21 cellular contexts compared by ENCODE assay signal in genomic region chr9:24846248-24846912, GRCh38.
DNase-seq lines count a peak whose midpoint lies in the region; ATAC-seq and TF ChIP-seq lines count a peak whose summit lies in the region.
"Had no signal": no experiment of that assay in that cellular context is flagged by ENCODE, and none has a peak within 500 bp of the region (broad histone marks: within the 10 kb centered on the region; RNA-seq: fewer than 3 reads in every experiment).

No MANE protein-coding gene starts in this region.

- no peaks in the 10 kb centered on the region for H3K36me3 Mint-ChIP-seq in CD14-positive monocyte
- no peaks in the 10 kb centered on the region for H3K36me3 Mint-ChIP-seq in activated T-helper 2 cell treated with anti-CD3 and anti-CD28 coated beads, Interferon-gamma antibody, Interleukin-2, Interleukin-4, amounts not matched to agents 10 μg/mL and 5 μg/mL and 100 μg/mL, durations not matched to agents 14 hours and 24 hours and 36 hours (ENCODE audit: low read depth)
- H3K36me3 Mint-ChIP-seq: CD4-positive, CD25-positive, alpha-beta regulatory T cell had no signal

- peak; percentile 30 for DNase-seq in RPMI8226
- no peak for DNase-seq in T-helper 1 cell
- DNase-seq in CD14-positive monocyte (ENCODE audit: low spot score), result no peak
- DNase-seq in substantia nigra (lab: John Stamatoyannopoulos, UW), result no peak
- no peak for DNase-seq in activated T-helper 2 cell treated with anti-CD3 and anti-CD28 coated beads, Interferon-gamma antibody, Interleukin-2, Interleukin-4, amounts not matched to agents 10 μg/mL and 5 μg/mL and 100 μg/mL, durations not matched to agents 14 hours and 24 hours and 36 hours (ENCODE audit: low spot score)
- DNase-seq: activated gamma-delta T cell; CD4-positive, CD25-positive, alpha-beta regulatory T cell; DMS 273 treated with DMSO at 0.1 percent for 48 hours; foreskin melanocyte; hippocampal formation; islet precursor cell; NCI-H1092; NCI-H2081 treated with DMSO at 0.1 percent for 48 hours; right lobe of liver; stimulated activated CD4-positive, alpha-beta T cell treated with anti-CD3 and anti-CD28 coated beads, Interleukin-15, amount 100 ng/mL, for 24 hours had no signal

- intact Hi-C loops in CD14-positive monocyte (cut with micrococcal nuclease), result no loop called here
- intact Hi-C loops in activated T-helper 2 cell treated with anti-CD3 and anti-CD28 coated beads, Interferon-gamma antibody, Interleukin-2, Interleukin-4, amounts not matched to agents 10 μg/mL and 5 μg/mL and 100 μg/mL, durations not matched to agents 14 hours and 24 hours and 36 hours (cut with micrococcal nuclease), result no loop called here

- H3K27ac Mint-ChIP-seq in CD14-positive monocyte, result no peak overlapping the region
- no peak overlapping the region for H3K27ac Mint-ChIP-seq in activated T-helper 2 cell treated with anti-CD3 and anti-CD28 coated beads, Interferon-gamma antibody, Interleukin-2, Interleukin-4, amounts not matched to agents 10 μg/mL and 5 μg/mL and 100 μg/mL, durations not matched to agents 14 hours and 24 hours and 36 hours

- H3K4me3 Mint-ChIP-seq in CD14-positive monocyte, result no peak overlapping the region
- no peak overlapping the region for H3K4me3 Mint-ChIP-seq in activated T-helper 2 cell treated with anti-CD3 and anti-CD28 coated beads, Interferon-gamma antibody, Interleukin-2, Interleukin-4, amounts not matched to agents 10 μg/mL and 5 μg/mL and 100 μg/mL, durations not matched to agents 14 hours and 24 hours and 36 hours (ENCODE audit: low read depth)
- H3K4me3 Mint-ChIP-seq: CD4-positive, CD25-positive, alpha-beta regulatory T cell had no signal

- H3K9me3 Mint-ChIP-seq in CD14-positive monocyte, result peaks cover 0 to 3% (median 0%) of the 10 kb centered on the region in 7 donors
- H3K9me3 Mint-ChIP-seq in activated T-helper 2 cell treated with anti-CD3 and anti-CD28 coated beads, Interferon-gamma antibody, Interleukin-2, Interleukin-4, amounts not matched to agents 10 μg/mL and 5 μg/mL and 100 μg/mL, durations not matched to agents 14 hours and 24 hours and 36 hours, result peaks cover 51% of the 10 kb centered on the region

- peak; percentile 65 for ATAC-seq in GM18519 (IDR thresholded peaks at IDR 0.05; ENCODE audit: low FRiP score, unreplicated experiment)
- ATAC-seq in GM21390 (IDR thresholded peaks at IDR 0.05; ENCODE audit: unreplicated experiment), result peak; percentile 53
- peak; percentile 47 for ATAC-seq in HG03108 (IDR thresholded peaks at IDR 0.05; ENCODE audit: unreplicated experiment)
- ATAC-seq: right lobe of liver, Right ventricle myocardium inferior had no signal

- H3K27ac ChIP-seq in substantia nigra (ENCODE audit: low read depth, low read length, poor library complexity, severe bottlenecking), result no peak overlapping the region
- H3K27ac ChIP-seq: epithelial cell of prostate, right lobe of liver, VCaP had no signal

- no peaks in the 10 kb centered on the region for H3K4me1 Mint-ChIP-seq in CD14-positive monocyte
- H3K4me1 Mint-ChIP-seq in activated T-helper 2 cell treated with anti-CD3 and anti-CD28 coated beads, Interferon-gamma antibody, Interleukin-2, Interleukin-4, amounts not matched to agents 10 μg/mL and 5 μg/mL and 100 μg/mL, durations not matched to agents 14 hours and 24 hours and 36 hours (ENCODE audit: low read depth), result no peaks in the 10 kb centered on the region
- H3K4me1 Mint-ChIP-seq: CD4-positive, CD25-positive, alpha-beta regulatory T cell had no signal

- TF ChIP-seq CTCF in CD14-positive monocyte (IDR thresholded peaks at IDR 0.05), result no peak

- peaks cover 0 to 2% (median 0%) of the 10 kb centered on the region in 3 donors for H3K27me3 Mint-ChIP-seq in CD14-positive monocyte (ENCODE audit: low read depth in 3 of 3)
- no peaks in the 10 kb centered on the region for H3K27me3 Mint-ChIP-seq in activated T-helper 2 cell treated with anti-CD3 and anti-CD28 coated beads, Interferon-gamma antibody, Interleukin-2, Interleukin-4, amounts not matched to agents 10 μg/mL and 5 μg/mL and 100 μg/mL, durations not matched to agents 14 hours and 24 hours and 36 hours (ENCODE audit: low read depth)
- H3K27me3 Mint-ChIP-seq: CD4-positive, CD25-positive, alpha-beta regulatory T cell had no signal
